In the genomic region with DNA sequence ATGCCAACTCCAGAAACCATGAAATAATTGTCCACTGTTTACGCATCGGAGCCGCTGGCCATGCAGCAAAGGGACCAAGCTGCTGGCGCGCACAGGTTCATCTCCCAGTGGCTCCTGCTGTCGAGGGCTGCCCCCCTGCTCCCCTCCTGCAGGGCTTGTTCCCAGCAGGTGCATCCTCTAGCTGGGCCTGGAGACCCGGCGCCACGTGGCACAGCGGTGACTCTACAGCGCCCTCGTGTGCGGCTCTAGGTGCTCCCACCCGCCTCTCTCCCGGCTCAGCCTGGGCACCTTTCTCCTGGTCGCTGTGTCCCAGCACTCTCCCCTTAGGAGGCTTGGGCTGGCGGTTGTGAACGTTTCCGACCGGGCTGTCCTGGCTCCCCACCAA, we compare ENCODE assay signal across 2 cellular contexts.
TF ChIP-seq lines count a peak whose summit lies in the region.

No MANE protein-coding gene starts in this region.

TF ChIP-seq in K562, 482 proteins besides CTCF, POLR2A, EP300 and RAD21:
- TF ChIP-seq, protein P1, sequence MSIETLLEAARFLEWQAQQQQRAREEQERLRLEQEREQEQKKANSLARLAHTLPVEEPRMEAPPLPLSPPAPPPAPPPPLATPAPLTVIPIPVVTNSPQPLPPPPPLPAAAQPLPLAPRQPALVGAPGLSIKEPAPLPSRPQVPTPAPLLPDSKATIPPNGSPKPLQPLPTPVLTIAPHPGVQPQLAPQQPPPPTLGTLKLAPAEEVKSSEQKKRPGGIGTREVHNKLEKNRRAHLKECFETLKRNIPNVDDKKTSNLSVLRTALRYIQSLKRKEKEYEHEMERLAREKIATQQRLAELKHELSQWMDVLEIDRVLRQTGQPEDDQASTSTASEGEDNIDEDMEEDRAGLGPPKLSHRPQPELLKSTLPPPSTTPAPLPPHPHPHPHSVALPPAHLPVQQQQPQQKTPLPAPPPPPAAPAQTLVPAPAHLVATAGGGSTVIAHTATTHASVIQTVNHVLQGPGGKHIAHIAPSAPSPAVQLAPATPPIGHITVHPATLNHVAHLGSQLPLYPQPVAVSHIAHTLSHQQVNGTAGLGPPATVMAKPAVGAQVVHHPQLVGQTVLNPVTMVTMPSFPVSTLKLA (conservative IDR thresholded peaks at IDR 0.05) = 0 out of 4 replicates have a peak, but pooled peaks of 1 of the 2 experiments have one; percentile 24
- TF ChIP-seq BDP1 (IDR thresholded peaks at IDR 0.05; ENCODE audit: insufficient read depth, insufficient read length) = no peak
- TF ChIP-seq, protein P2, sequence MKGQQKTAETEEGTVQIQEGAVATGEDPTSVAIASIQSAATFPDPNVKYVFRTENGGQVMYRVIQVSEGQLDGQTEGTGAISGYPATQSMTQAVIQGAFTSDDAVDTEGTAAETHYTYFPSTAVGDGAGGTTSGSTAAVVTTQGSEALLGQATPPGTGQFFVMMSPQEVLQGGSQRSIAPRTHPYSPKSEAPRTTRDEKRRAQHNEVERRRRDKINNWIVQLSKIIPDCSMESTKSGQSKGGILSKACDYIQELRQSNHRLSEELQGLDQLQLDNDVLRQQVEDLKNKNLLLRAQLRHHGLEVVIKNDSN (CRISPR knock-in tag; IDR thresholded peaks at IDR 0.05) = 0 out of 2 replicates have a peak, but pooled peaks have one; percentile 19
- TF ChIP-seq, protein P3, sequence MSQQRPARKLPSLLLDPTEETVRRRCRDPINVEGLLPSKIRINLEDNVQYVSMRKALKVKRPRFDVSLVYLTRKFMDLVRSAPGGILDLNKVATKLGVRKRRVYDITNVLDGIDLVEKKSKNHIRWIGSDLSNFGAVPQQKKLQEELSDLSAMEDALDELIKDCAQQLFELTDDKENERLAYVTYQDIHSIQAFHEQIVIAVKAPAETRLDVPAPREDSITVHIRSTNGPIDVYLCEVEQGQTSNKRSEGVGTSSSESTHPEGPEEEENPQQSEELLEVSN (IDR thresholded peaks at IDR 0.05; ENCODE audit: borderline replicate concordance in 1 of 2, extremely low read depth in 1 of 2, insufficient read depth in 1 of 2, insufficient read length in 1 of 2, low read depth in 1 of 2, low read length in 1 of 2, poor library complexity in 1 of 2, severe bottlenecking in 1 of 2) = peak; percentile 24 to 25
TF ChIP-seq in K562: peak in this region for 3.

TF ChIP-seq in SK-N-SH treated with all-trans-retinoic acid at 6 μM for 48 hours, 23 proteins besides CTCF, POLR2A, EP300 and RAD21 (continued from another document):
- TF ChIP-seq, protein P4, sequence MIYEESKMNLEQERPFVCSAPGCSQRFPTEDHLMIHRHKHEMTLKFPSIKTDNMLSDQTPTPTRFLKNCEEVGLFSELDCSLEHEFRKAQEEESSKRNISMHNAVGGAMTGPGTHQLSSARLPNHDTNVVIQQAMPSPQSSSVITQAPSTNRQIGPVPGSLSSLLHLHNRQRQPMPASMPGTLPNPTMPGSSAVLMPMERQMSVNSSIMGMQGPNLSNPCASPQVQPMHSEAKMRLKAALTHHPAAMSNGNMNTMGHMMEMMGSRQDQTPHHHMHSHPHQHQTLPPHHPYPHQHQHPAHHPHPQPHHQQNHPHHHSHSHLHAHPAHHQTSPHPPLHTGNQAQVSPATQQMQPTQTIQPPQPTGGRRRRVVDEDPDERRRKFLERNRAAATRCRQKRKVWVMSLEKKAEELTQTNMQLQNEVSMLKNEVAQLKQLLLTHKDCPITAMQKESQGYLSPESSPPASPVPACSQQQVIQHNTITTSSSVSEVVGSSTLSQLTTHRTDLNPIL (CRISPR knock-in tag; IDR thresholded peaks at IDR 0.05; ENCODE audit: low read depth) = no peak
- TF ChIP-seq BACH2 (CRISPR knock-in tag; IDR thresholded peaks at IDR 0.05; ENCODE audit: borderline replicate concordance) = no peak
- TF ChIP-seq, protein P5, sequence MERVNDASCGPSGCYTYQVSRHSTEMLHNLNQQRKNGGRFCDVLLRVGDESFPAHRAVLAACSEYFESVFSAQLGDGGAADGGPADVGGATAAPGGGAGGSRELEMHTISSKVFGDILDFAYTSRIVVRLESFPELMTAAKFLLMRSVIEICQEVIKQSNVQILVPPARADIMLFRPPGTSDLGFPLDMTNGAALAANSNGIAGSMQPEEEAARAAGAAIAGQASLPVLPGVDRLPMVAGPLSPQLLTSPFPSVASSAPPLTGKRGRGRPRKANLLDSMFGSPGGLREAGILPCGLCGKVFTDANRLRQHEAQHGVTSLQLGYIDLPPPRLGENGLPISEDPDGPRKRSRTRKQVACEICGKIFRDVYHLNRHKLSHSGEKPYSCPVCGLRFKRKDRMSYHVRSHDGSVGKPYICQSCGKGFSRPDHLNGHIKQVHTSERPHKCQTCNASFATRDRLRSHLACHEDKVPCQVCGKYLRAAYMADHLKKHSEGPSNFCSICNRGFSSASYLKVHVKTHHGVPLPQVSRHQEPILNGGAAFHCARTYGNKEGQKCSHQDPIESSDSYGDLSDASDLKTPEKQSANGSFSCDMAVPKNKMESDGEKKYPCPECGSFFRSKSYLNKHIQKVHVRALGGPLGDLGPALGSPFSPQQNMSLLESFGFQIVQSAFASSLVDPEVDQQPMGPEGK (CRISPR knock-in tag; IDR thresholded peaks at IDR 0.05; ENCODE audit: borderline replicate concordance) = no peak
- TF ChIP-seq ZNF565 (CRISPR knock-in tag; conservative IDR thresholded peaks at IDR 0.05; ENCODE audit: low read depth) = no peak
- no peak for TF ChIP-seq ISL1 (CRISPR knock-in tag; IDR thresholded peaks at IDR 0.05)
- TF ChIP-seq ZFP30 (CRISPR knock-in tag; IDR thresholded peaks at IDR 0.05) = no peak
- TF ChIP-seq ZC3H10 (CRISPR knock-in tag; IDR thresholded peaks at IDR 0.05) = no peak
